In the genomic region with DNA sequence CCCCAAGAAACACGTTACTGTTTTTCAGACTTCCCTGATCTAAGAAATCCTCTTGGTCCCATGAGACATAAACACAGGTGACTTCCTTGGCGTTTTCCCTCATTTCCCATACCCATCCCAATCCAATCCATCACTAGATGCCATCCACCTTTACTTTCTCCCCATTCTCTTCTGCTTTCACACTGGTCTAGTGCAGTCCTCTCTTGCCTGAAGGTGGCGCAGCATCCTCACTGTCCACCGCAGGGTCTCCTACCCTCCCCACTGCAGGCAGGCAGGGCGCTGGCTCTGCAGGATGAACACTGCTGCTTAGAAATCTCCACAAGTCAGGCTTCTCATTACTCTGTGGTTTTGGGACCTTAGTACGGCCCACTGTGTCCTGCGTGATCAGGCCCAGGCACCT, we compare ENCODE assay signal across 8 cellular contexts. TPM values are rescaled to one million over a fixed set of nuclear protein-coding genes. Genes with fewer than 3 reads are reported as not detected.
DNase-seq lines count a peak whose midpoint lies in the region; ATAC-seq, FAIRE-seq and TF ChIP-seq lines count a peak whose summit lies in the region.

No MANE protein-coding gene starts in this region.

- H3K4me2 ChIP-seq in endothelial cell of umbilical vein (ENCODE audit: insufficient read depth, low read length), result no peak overlapping the region

- H3K9me1 ChIP-seq in endothelial cell of umbilical vein (replicated peaks; ENCODE audit: control insufficient read depth, extremely low read depth, insufficient read depth, low read length), result no peaks in the 10 kb centered on the region

- FAIRE-seq in endothelial cell of umbilical vein (lab: Jason Lieb, UNC), result no peak

- intact Hi-C loops in endothelial cell of umbilical vein (cut with micrococcal nuclease), result no loop called here

- peaks cover 17% of the 10 kb centered on the region for H3K4me1 ChIP-seq in endothelial cell of umbilical vein (ENCODE audit: control insufficient read depth, extremely low read depth, insufficient read depth, low read length)
- H3K4me1 ChIP-seq in neutrophil (ENCODE audit: control insufficient read depth in 1 of 2, insufficient read depth in 1 of 2, low read depth in 1 of 2, low read length in 1 of 2), result peaks cover 86 to 98% of the 10 kb centered on the region in 2 experiments

- H3K4me3 ChIP-seq in endothelial cell of umbilical vein (replicated peaks in 1 of 3; ENCODE audit: insufficient read depth in 1 of 3, low read depth in 1 of 3, low read length in 3 of 3), result no peak overlapping the region
- H3K4me3 ChIP-seq in neutrophil (ENCODE audit: low read depth in 1 of 2, low read length in 1 of 2), result no peak overlapping the region

- H3K36me3 ChIP-seq in endothelial cell of umbilical vein (ENCODE audit: control insufficient read depth in 2 of 2, extremely low read depth in 1 of 2, insufficient read depth in 2 of 2, low read length in 2 of 2) (no peaks in the 10 kb centered on the region), neutrophil (no peaks in the 10 kb centered on the region)

- H3K27me3 ChIP-seq in endothelial cell of umbilical vein (ENCODE audit: control insufficient read depth in 2 of 2, insufficient read depth in 2 of 2, low read length in 2 of 2) (no peaks in the 10 kb centered on the region), neutrophil (no peaks in the 10 kb centered on the region)

- no peak overlapping the region for H3K9ac ChIP-seq in endothelial cell of umbilical vein (replicated peaks; ENCODE audit: extremely low read depth, insufficient read depth, low read length)

- DNase-seq in activated CD8-positive, alpha-beta memory T cell treated with anti-CD3 and anti-CD28 coated beads, Interleukin-2, amount 50 U/mL, for 4 hours, result peak; percentile 55
- DNase-seq in activated CD8-positive, alpha-beta memory T cell treated with anti-CD3 and anti-CD28 coated beads for 24 hours, result no peak
- DNase-seq in WTC11 (ENCODE audit: low spot score), result peak; percentile 83
- peak; percentile 21 for DNase-seq in endothelial cell of umbilical vein (ENCODE audit: low read depth, low spot score)
- DNase-seq in foreskin melanocyte, result no peak
- no peak for DNase-seq in GM19238 (ENCODE audit: insufficient read length, low spot score)

- dilution Hi-C loops in endothelial cell of umbilical vein (cut with MboI; ENCODE audit: extremely low pct_ligation_motif_present, low sequenced_read_pairs), result no loop called here

- ATAC-seq in WTC11 (peak; percentile 93), HG02759 (IDR thresholded peaks at IDR 0.05; ENCODE audit: unreplicated experiment) (no peak)

- TF ChIP-seq POLR2A in endothelial cell of umbilical vein (IDR thresholded peaks at IDR 0.05; ENCODE audit: low read depth, low read length), result no peak

- H3K4me1 Mint-ChIP-seq in WTC11, result peaks cover 62% of the 10 kb centered on the region

- TF ChIP-seq CTCF in WTC11 (IDR thresholded peaks at IDR 0.05) (peak; percentile 31; the same call in 1 of the 2 replicates), endothelial cell of umbilical vein (IDR thresholded peaks at IDR 0.05; ENCODE audit: extremely low read depth in 1 of 2, insufficient read depth in 1 of 2, low read depth in 1 of 2, low read length in 2 of 2) (peak; percentile 27 to 44), neutrophil (IDR thresholded peaks at IDR 0.05) (peak; percentile 56)

- no TSS peak for BruUV-seq in endothelial cell of umbilical vein (replicated peaks; lab: Mats Ljungman, UMichigan)

- peaks cover 4% of the 10 kb centered on the region; the same call in 1 of the 2 replicates for H3K36me3 Mint-ChIP-seq in WTC11

- H3K27me3 Mint-ChIP-seq in WTC11 (ENCODE audit: low read depth), result no peaks in the 10 kb centered on the region

- peaks cover 14% of the 10 kb centered on the region for H4K20me1 ChIP-seq in endothelial cell of umbilical vein (replicated peaks; ENCODE audit: control insufficient read depth, extremely low read depth, insufficient read depth, low read length)

- no peak overlapping the region for H2AFZ ChIP-seq in endothelial cell of umbilical vein (ENCODE audit: low read depth, low read length)

- H3K9me3 Mint-ChIP-seq in WTC11, result no peaks in the 10 kb centered on the region

- POLR2A ChIA-PET in WTC11 (lab: Charles Lee) (no interaction called here), endothelial cell of umbilical vein (lab: Charles Lee) (no interaction called here)

- no peak overlapping the region for H3K4me3 Mint-ChIP-seq in WTC11

- H3K27ac ChIP-seq in endothelial cell of umbilical vein (ENCODE audit: insufficient read depth, low read depth, low read length), result no peak overlapping the region
- H3K27ac ChIP-seq in neutrophil, result peak overlapping the region; percentile 83

- no peaks in the 10 kb centered on the region for H3K9me3 ChIP-seq in endothelial cell of umbilical vein (replicated peaks; ENCODE audit: control insufficient read depth, insufficient read depth, low read length)
- no peaks in the 10 kb centered on the region for H3K9me3 ChIP-seq in neutrophil

- peaks cover 95% of the 10 kb centered on the region for H3K79me2 ChIP-seq in endothelial cell of umbilical vein (ENCODE audit: control insufficient read depth, insufficient read depth, low read length)

- CTCF ChIA-PET in WTC11 (lab: Charles Lee) (interaction anchor here (1.1 to 2.0 kb wide), 3 partner anchors 11 to 104 kb away, joined by 5 to 10 read pairs (median 9); no protein-coding TSS in a partner anchor), endothelial cell of umbilical vein (lab: Charles Lee) (interaction anchor here (2.5 kb wide), 1 partner anchor 10 kb away, joined by 11 read pairs; no protein-coding TSS in a partner anchor)

- peak overlapping the region; percentile 22 for H3K27ac Mint-ChIP-seq in WTC11

TF ChIP-seq in WTC11, 78 proteins besides CTCF, POLR2A, EP300 and RAD21:
- TF ChIP-seq ZNF263 (CRISPR knock-in tag; IDR thresholded peaks at IDR 0.05; ENCODE audit: low read depth) (no peak), PRDM15 (CRISPR knock-in tag; IDR thresholded peaks at IDR 0.05) (peak; percentile 85)

TF ChIP-seq in endothelial cell of umbilical vein, 7 proteins besides CTCF, POLR2A, EP300 and RAD21:
- no peak for TF ChIP-seq EZH2 (IDR thresholded peaks at IDR 0.05; ENCODE audit: borderline replicate concordance, low read depth, low read length, severe bottlenecking)
- TF ChIP-seq MYC (IDR thresholded peaks at IDR 0.05; ENCODE audit: low read depth, low read length), result no peak
- TF ChIP-seq MAX (IDR thresholded peaks at IDR 0.05; ENCODE audit: insufficient read depth, insufficient read length), result no peak
- TF ChIP-seq POLR2AphosphoS5 (IDR thresholded peaks at IDR 0.05; ENCODE audit: insufficient read depth, low read depth, low read length), result no peak
- TF ChIP-seq JUN (IDR thresholded peaks at IDR 0.05; ENCODE audit: borderline replicate concordance, insufficient read depth, insufficient read length, low read depth), result no peak
- TF ChIP-seq GATA2 (IDR thresholded peaks at IDR 0.05; ENCODE audit: insufficient read depth, insufficient read length, low read depth, low read length), result no peak
- TF ChIP-seq FOS (IDR thresholded peaks at IDR 0.05; ENCODE audit: borderline replicate concordance, insufficient read depth, low read length), result no peak

RNA-seq across cellular contexts. Expression of gene RAB7A, which starts 58.2 kb away (rescaled TPM):
- total RNA-seq in WTC11 (2021) (166 to 184 TPM (median 184 TPM) in 3 replicates), endothelial cell of umbilical vein (249 and 262 TPM in 2 replicates)
- 215 and 243 TPM in 2 replicates for polyA plus RNA-seq in endothelial cell of umbilical vein
- polyA plus RNA-seq in endothelial cell of umbilical vein (2011; cell fraction: cytosol; rRNA removed), result 263 and 305 TPM in 2 replicates
- polyA plus RNA-seq in endothelial cell of umbilical vein (2011; cell fraction: nucleus; rRNA removed), result 78.8 and 92.0 TPM in 2 replicates
- polyA plus RNA-seq in endothelial cell of umbilical vein (2012), result 177 and 193 TPM in 2 replicates
- polyA minus RNA-seq in endothelial cell of umbilical vein, result 183 and 239 TPM in 2 replicates
- 69.8 TPM for polyA minus RNA-seq in endothelial cell of umbilical vein (2011; cell fraction: cytosol; rRNA and poly(A)+ RNA removed)
- polyA minus RNA-seq in endothelial cell of umbilical vein (2011; cell fraction: nucleus; rRNA and poly(A)+ RNA removed), result 39.2 and 58.7 TPM in 2 replicates

Comparison
In these comparisons a context has a peak if more than half of its experiments do, and no peak if none do; other contexts are left out.
1. DNase-seq: peak in activated CD8-positive, alpha-beta memory T cell treated with anti-CD3 and anti-CD28 coated beads, Interleukin-2, amount 50 U/mL, for 4 hours (single experiment), WTC11 (single experiment) and endothelial cell of umbilical vein (single experiment); none in activated CD8-positive, alpha-beta memory T cell treated with anti-CD3 and anti-CD28 coated beads for 24 hours (single experiment), foreskin melanocyte (single experiment) and GM19238 (single experiment).
2. Peak in every context shown above with its lines, with median percentiles within 50 percentile points of each other: CTCF ChIP-seq.